ENCODE assay signal across 36 cellular contexts in genomic region chr4:60718874-60719273, GRCh38.
"Had no signal": no experiment of that assay in that cellular context is flagged by ENCODE, and none has a peak within 500 bp of the region (broad histone marks: within the 10 kb centered on the region; RNA-seq: fewer than 3 reads in every experiment).

No MANE protein-coding gene starts in this region.

- H3K27me3 ChIP-seq: adrenal gland, body of pancreas, brain microvascular endothelial cell, breast epithelium had no signal

- H3K36me3 ChIP-seq: adrenal gland, brain microvascular endothelial cell, breast epithelium had no signal

- H3K27ac Mint-ChIP-seq: activated B cell treated with CpG ODN at 0.5 μM for 24 hours; activated CD4-positive, alpha-beta memory T cell treated with anti-CD3 and anti-CD28 coated beads for 36 hours; activated CD4-positive, alpha-beta T cell treated with anti-CD3 and anti-CD28 coated beads, Interleukin-2, amount 10 ng/mL, durations not matched to agents 24 days and 14 days; activated CD8-positive, alpha-beta T cell treated with anti-CD3 and anti-CD28 coated beads for 36 hours; activated naive CD4-positive, alpha-beta T cell treated with anti-CD3 and anti-CD28 coated beads for 36 hours; activated naive CD4-positive, alpha-beta T cell treated with anti-CD3 and anti-CD28 coated beads, Interleukin-2, amount 50 U/mL, for 72 hours; activated naive CD8-positive, alpha-beta T cell treated with anti-CD3 and anti-CD28 coated beads for 36 hours; activated T-cell treated with anti-CD3 and anti-CD28 coated beads, Interleukin-2, amount 50 U/mL, for 72 hours; activated T-helper 1 cell treated with anti-CD3 and anti-CD28 coated beads, Interleukin-12 subunit alpha, Interleukin-12 subunit beta, Interleukin-2, Interleukin-4 antibody, amounts not matched to agents 30 ng/mL and 10 ng/mL and 1 ng/mL, durations not matched to agents 14 hours and 24 hours and 36 hours; activated T-helper 17 cell treated with anti-CD3 and anti-CD28 coated beads, Interleukin-2, amount 50 U/mL, for 72 hours; T-helper 2 cell treated with Interferon-gamma antibody and Interleukin-4, amounts not matched to agents 5 μg/mL and 100 μg/mL, for 36 hours had no signal

- H3K4me3 ChIP-seq: adrenal gland, body of pancreas, breast epithelium had no signal

- DNase-seq: activated B cell treated with CpG ODN at 0.5 μM for 24 hours; activated CD4-positive, alpha-beta memory T cell treated with anti-CD3 and anti-CD28 coated beads for 36 hours; activated CD4-positive, alpha-beta T cell treated with anti-CD3 and anti-CD28 coated beads for 4 hours; activated CD4-positive, alpha-beta T cell treated with anti-CD3 and anti-CD28 coated beads, Interleukin-2, amount 10 ng/mL, durations not matched to agents 24 days and 14 days; activated CD4-positive, alpha-beta T cell treated with anti-CD3 and anti-CD28 coated beads, Interleukin-2, amount 50 U/mL, for 1 hour; activated CD4-positive, alpha-beta T cell treated with anti-CD3 and anti-CD28 coated beads, Interleukin-2, amount 50 U/mL, for 4 hours; activated CD4-positive, CD25-positive, alpha-beta regulatory T cell treated with anti-CD3 and anti-CD28 coated beads, Interleukin-2, amount 50 U/mL, for 72 hours; activated CD8-positive, alpha-beta memory T cell treated with anti-CD3 and anti-CD28 coated beads, Interleukin-2, amount 50 U/mL, for 4 hours; activated CD8-positive, alpha-beta T cell treated with anti-CD3 and anti-CD28 coated beads for 36 hours; activated effector memory CD4-positive, alpha-beta T cell treated with anti-CD3 and anti-CD28 coated beads, Interleukin-2, amount 50 U/mL, for 16 hours; activated gamma-delta T cell treated with Interleukin-2 at 50 U/mL for 16 hours; activated naive CD4-positive, alpha-beta T cell; activated naive CD4-positive, alpha-beta T cell treated with anti-CD3 and anti-CD28 coated beads for 36 hours; activated naive CD4-positive, alpha-beta T cell treated with anti-CD3 and anti-CD28 coated beads, Interleukin-2, amount 50 U/mL, for 16 hours; activated naive CD8-positive, alpha-beta T cell treated with anti-CD3 and anti-CD28 coated beads for 36 hours; activated T-cell treated with anti-CD3 and anti-CD28 coated beads for 4 hours; activated T-cell treated with anti-CD3 and anti-CD28 coated beads, Interleukin-2, amount 50 U/mL, for 1 hour; activated T-cell treated with anti-CD3 and anti-CD28 coated beads, Interleukin-2, amount 50 U/mL, for 4 hours; activated T-cell treated with anti-CD3 and anti-CD28 coated beads, Interleukin-2, amount 50 U/mL, for 72 hours; adrenal gland; amniotic stem cell; aorta; body of pancreas; brain microvascular endothelial cell; central memory CD4-positive, alpha-beta T cell; T-helper 2 cell; T-helper 9 cell had no signal

- H3K27ac ChIP-seq: adrenal gland, body of pancreas, brain microvascular endothelial cell, breast epithelium, VCaP had no signal

- H3K4me3 Mint-ChIP-seq: activated B cell treated with CpG ODN at 0.5 μM for 24 hours; activated CD4-positive, alpha-beta memory T cell treated with anti-CD3 and anti-CD28 coated beads for 36 hours; activated CD4-positive, alpha-beta T cell treated with anti-CD3 and anti-CD28 coated beads, Interleukin-2, amount 10 ng/mL, durations not matched to agents 24 days and 14 days; activated CD8-positive, alpha-beta T cell treated with anti-CD3 and anti-CD28 coated beads for 36 hours; activated naive CD4-positive, alpha-beta T cell treated with anti-CD3 and anti-CD28 coated beads for 36 hours; activated naive CD8-positive, alpha-beta T cell treated with anti-CD3 and anti-CD28 coated beads for 36 hours; activated T-cell treated with anti-CD3 and anti-CD28 coated beads, Interleukin-2, amount 50 U/mL, for 4 hours; activated T-cell treated with anti-CD3 and anti-CD28 coated beads, Interleukin-2, amount 50 U/mL, for 72 hours; activated T-helper 1 cell treated with anti-CD3 and anti-CD28 coated beads, Interleukin-12 subunit alpha, Interleukin-12 subunit beta, Interleukin-2, Interleukin-4 antibody, amounts not matched to agents 30 ng/mL and 10 ng/mL and 1 ng/mL, durations not matched to agents 14 hours and 24 hours and 36 hours; activated T-helper 17 cell treated with anti-CD3 and anti-CD28 coated beads, Interleukin-2, amount 50 U/mL, for 72 hours; T-helper 2 cell treated with Interferon-gamma antibody and Interleukin-4, amounts not matched to agents 5 μg/mL and 100 μg/mL, for 36 hours had no signal

- H3K36me3 Mint-ChIP-seq: activated CD4-positive, alpha-beta memory T cell treated with anti-CD3 and anti-CD28 coated beads for 36 hours; activated naive CD4-positive, alpha-beta T cell treated with anti-CD3 and anti-CD28 coated beads, Interleukin-2, amount 50 U/mL, for 72 hours; activated naive CD8-positive, alpha-beta T cell treated with anti-CD3 and anti-CD28 coated beads for 36 hours had no signal

- H3K4me1 ChIP-seq: body of pancreas, breast epithelium had no signal

- H3K27me3 Mint-ChIP-seq: activated B cell treated with CpG ODN at 0.5 μM for 24 hours; activated CD4-positive, alpha-beta memory T cell treated with anti-CD3 and anti-CD28 coated beads for 36 hours; activated CD4-positive, alpha-beta T cell treated with anti-CD3 and anti-CD28 coated beads, Interleukin-2, amount 10 ng/mL, durations not matched to agents 24 days and 14 days; activated CD8-positive, alpha-beta T cell treated with anti-CD3 and anti-CD28 coated beads for 36 hours; activated naive CD8-positive, alpha-beta T cell treated with anti-CD3 and anti-CD28 coated beads for 36 hours; activated T-helper 17 cell treated with anti-CD3 and anti-CD28 coated beads, Interleukin-2, amount 50 U/mL, for 72 hours had no signal

- ATAC-seq: activated CD8-positive, alpha-beta T cell treated with anti-CD3 and anti-CD28 coated beads for 36 hours; activated naive CD4-positive, alpha-beta T cell treated with anti-CD3 and anti-CD28 coated beads, Interleukin-2, amount 50 U/mL, for 72 hours; activated T-cell treated with anti-CD3 and anti-CD28 coated beads, Interleukin-2, amount 50 U/mL, for 4 hours; activated T-cell treated with anti-CD3 and anti-CD28 coated beads, Interleukin-2, amount 50 U/mL, for 72 hours; activated T-helper 17 cell treated with anti-CD3 and anti-CD28 coated beads, Interleukin-2, amount 50 U/mL, for 72 hours; body of pancreas had no signal

- FAIRE-seq: astrocyte, colon, TTC549 had no signal

- H3K9me3 ChIP-seq: body of pancreas, breast epithelium had no signal

- H3K9me3 Mint-ChIP-seq: activated CD4-positive, alpha-beta T cell treated with anti-CD3 and anti-CD28 coated beads, Interleukin-2, amount 10 ng/mL, durations not matched to agents 24 days and 14 days had no signal

- H3K4me1 Mint-ChIP-seq: activated B cell treated with CpG ODN at 0.5 μM for 24 hours; activated CD4-positive, alpha-beta T cell treated with anti-CD3 and anti-CD28 coated beads, Interleukin-2, amount 10 ng/mL, durations not matched to agents 24 days and 14 days; activated naive CD8-positive, alpha-beta T cell treated with anti-CD3 and anti-CD28 coated beads for 36 hours; activated T-helper 17 cell treated with anti-CD3 and anti-CD28 coated beads, Interleukin-2, amount 50 U/mL, for 72 hours had no signal
